In the genomic region with DNA sequence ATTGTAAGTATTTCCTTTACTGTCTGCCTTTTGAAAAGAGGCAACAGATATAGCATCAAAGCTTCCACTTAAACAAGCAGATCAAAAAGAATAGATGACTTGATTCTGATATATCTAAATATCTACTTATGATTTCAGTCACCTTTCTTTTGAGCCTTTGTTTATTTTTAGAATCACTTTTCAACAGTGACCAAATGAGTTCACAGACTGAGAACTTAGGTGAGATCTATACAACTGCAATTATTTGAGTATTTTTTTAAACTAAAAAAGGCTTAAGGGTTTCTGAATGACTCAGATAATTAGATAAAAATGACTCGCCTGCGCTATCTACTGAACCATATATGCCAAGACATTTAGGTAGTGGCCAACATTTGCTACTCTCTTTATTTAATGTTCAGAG, we compare ENCODE assay signal across 26 cellular contexts.
"Had no signal": no experiment of that assay in that cellular context is flagged by ENCODE, and none has a peak within 500 bp of the region (broad histone marks: within the 10 kb centered on the region; RNA-seq: fewer than 3 reads in every experiment).

No MANE protein-coding gene starts in this region.

- H3K36me3 ChIP-seq: colonic mucosa, esophagus squamous epithelium, gastrocnemius medialis, left lung, lower lobe of right lung had no signal

- H3K4me3 Mint-ChIP-seq: dendritic cell treated with granulocyte-macrophage colony-stimulating factor and Interleukin-4, amounts not matched to agents 40 ng/mL and 50 ng/mL, for 4 days; effector memory CD8-positive, alpha-beta T cell; endodermal cell; mesothelial cell of epicardium; naive thymus-derived CD4-positive, alpha-beta T cell had no signal

- H3K36me3 Mint-ChIP-seq: mesothelial cell of epicardium; naive thymus-derived CD4-positive, alpha-beta T cell had no signal

- H3K27me3 ChIP-seq: colonic mucosa, esophagus squamous epithelium, gastrocnemius medialis, left lung had no signal

- H3K4me3 ChIP-seq: colonic mucosa, esophagus squamous epithelium, gastrocnemius medialis, left lung, lower lobe of right lung had no signal

- H3K27ac Mint-ChIP-seq: dendritic cell treated with granulocyte-macrophage colony-stimulating factor and Interleukin-4, amounts not matched to agents 40 ng/mL and 50 ng/mL, for 4 days; effector memory CD8-positive, alpha-beta T cell; endodermal cell; mesothelial cell of epicardium; naive thymus-derived CD4-positive, alpha-beta T cell had no signal

- DNase-seq: colonic mucosa; cortex of kidney; effector CD8-positive, alpha-beta T cell; effector memory CD8-positive, alpha-beta T cell; endodermal cell; erythroblast; esophagus squamous epithelium; foreskin fibroblast; foreskin melanocyte; gastrocnemius medialis; glutamatergic neuron; head of caudate nucleus; hippocampal formation; left cardiac atrium; left lung; left ventricle myocardium superior; lower lobe of right lung; mesenchymal stem cell; naive thymus-derived CD4-positive, alpha-beta T cell had no signal

- H3K27me3 Mint-ChIP-seq: dendritic cell treated with granulocyte-macrophage colony-stimulating factor and Interleukin-4, amounts not matched to agents 40 ng/mL and 50 ng/mL, for 4 days; effector memory CD8-positive, alpha-beta T cell; naive thymus-derived CD4-positive, alpha-beta T cell had no signal

- H3K4me1 ChIP-seq: colonic mucosa, esophagus squamous epithelium, gastrocnemius medialis, left lung, lower lobe of right lung had no signal

- H3K9me3 ChIP-seq: colonic mucosa, esophagus squamous epithelium, gastrocnemius medialis, left lung, lower lobe of right lung had no signal

- H3K27ac ChIP-seq: colonic mucosa, epithelial cell of prostate, esophagus squamous epithelium, gastrocnemius medialis, left lung, lower lobe of right lung had no signal

- H3K9me3 Mint-ChIP-seq: endodermal cell, mesothelial cell of epicardium had no signal

- H3K4me1 Mint-ChIP-seq: endodermal cell; mesothelial cell of epicardium; naive thymus-derived CD4-positive, alpha-beta T cell had no signal

- ATAC-seq: effector memory CD8-positive, alpha-beta T cell; esophagus mucosa; gastrocnemius medialis; left cardiac atrium; left lung; left ventricle myocardium superior; lower lobe of right lung; naive thymus-derived CD4-positive, alpha-beta T cell had no signal

- FAIRE-seq: endometrium, islet of Langerhans, keratinocyte had no signal
